Comparison of ENCODE assay signal across 17 cellular contexts in genomic region chr1:5877683-5878530, GRCh38.
"Had no signal": no experiment of that assay in that cellular context is flagged by ENCODE, and none has a peak within 500 bp of the region (broad histone marks: within the 10 kb centered on the region; RNA-seq: fewer than 3 reads in every experiment).

No MANE protein-coding gene starts in this region.

- H3K36me3 ChIP-seq: ovary had no signal

- H3K4me1 ChIP-seq: esophagus muscularis mucosa, gastrocnemius medialis, right atrium auricular region, sigmoid colon, transverse colon had no signal

- DNase-seq: effector memory CD8-positive, alpha-beta T cell; gastrocnemius medialis; immature natural killer cell; left colon; naive thymus-derived CD8-positive, alpha-beta T cell; ovary; sigmoid colon; stimulated activated CD4-positive, alpha-beta T cell treated with anti-CD3 and anti-CD28 coated beads, Interleukin-2, amount 100 ng/mL, for 24 hours; stimulated activated CD4-positive, alpha-beta T cell treated with anti-CD3 and anti-CD28 coated beads, Interleukin-4, amount 100 ng/mL, for 4 hours; stimulated activated naive B cell treated with anti-CD40 and anti-IgM and Interleukin-4, amounts not matched to agents 10 μg/mL and 1 μg/mL and 100 μg/mL, for 72 hours; stimulated activated naive CD8-positive, alpha-beta T cell treated with anti-CD3 and anti-CD28 coated beads, Interleukin-15, amount 100 ng/mL, for 72 hours; transverse colon had no signal

- ATAC-seq: effector memory CD8-positive, alpha-beta T cell; gastrocnemius medialis; left colon; naive thymus-derived CD8-positive, alpha-beta T cell; stimulated activated naive B cell treated with anti-CD40 and anti-IgM and Interleukin-4, amounts not matched to agents 10 μg/mL and 1 μg/mL and 100 μg/mL, for 72 hours; stimulated activated naive CD8-positive, alpha-beta T cell treated with anti-CD3 and anti-CD28 coated beads, Interleukin-15, amount 100 ng/mL, for 72 hours had no signal

- H3K27ac ChIP-seq: epithelial cell of prostate, esophagus muscularis mucosa, gastrocnemius medialis, ovary, right atrium auricular region, sigmoid colon, skin epidermis, thoracic aorta, transverse colon had no signal

- H3K9me3 ChIP-seq: gastrocnemius medialis, ovary, thoracic aorta, transverse colon had no signal

- H3K4me3 ChIP-seq: esophagus muscularis mucosa, gastrocnemius medialis, ovary, right atrium auricular region, sigmoid colon, skin epidermis, thoracic aorta, transverse colon had no signal

- H3K27me3 ChIP-seq: esophagus muscularis mucosa, gastrocnemius medialis, ovary, right atrium auricular region, sigmoid colon, transverse colon had no signal
